ENCODE assay signal across 26 cellular contexts in genomic region chr5:1225081-1225480, GRCh38. TPM values are rescaled to one million over a fixed set of nuclear protein-coding genes. Genes with fewer than 3 reads are reported as not detected.
"Had no signal": no experiment of that assay in that cellular context is flagged by ENCODE, and none has a peak within 500 bp of the region (broad histone marks: within the 10 kb centered on the region; RNA-seq: fewer than 3 reads in every experiment).

Gene SLC6A18, plus strand, starts transcription at chr5:1225381. Its CDS starts 97 bp downstream, at chr5:1225478.

- DNase-seq: KBM-7, MV-4-11, NCI-H1048, NCI-H1105, NCI-H1417, NCI-H146, NCI-H1694 treated with DMSO at 0.1 percent for 48 hours, NCI-H1930, NCI-H2081, NCI-H2107, NCI-H2227 treated with DMSO at 0.1 percent for 48 hours, NCI-H446, NCI-H510A, NCI-H524 treated with DMSO at 0.1 percent for 48 hours, NCI-H69, NCI-H774, PC-3, SHP77, SK-N-SH, SW 1271 had no signal

- H3K9me3 ChIP-seq: SK-N-SH had no signal

- ATAC-seq: Panc1, PC-3 had no signal

- H3K4me2 ChIP-seq: SK-N-SH had no signal

- H3K9ac ChIP-seq: SK-N-SH had no signal

- H3K27ac ChIP-seq: RWPE1 had no signal

RNA-seq across cellular contexts. Expression of gene SLC6A18, which starts in this region (rescaled TPM):
- total RNA-seq: LHCN-M2, MCF 10A, OCI-LY7, PC-3, SK-MEL-5 had no signal
- polyA plus RNA-seq: SK-N-SH had no signal
